In genomic region chr10:79275431-79275851, GRCh38 we compare ENCODE assay signal across 1 cellular context.
TF ChIP-seq lines count a peak whose summit lies in the region.

No MANE protein-coding gene starts in this region.

TF ChIP-seq in SK-N-SH, 30 proteins besides CTCF, POLR2A, EP300 and RAD21 (continued from another document):
- no peak for TF ChIP-seq IRF3 (IDR thresholded peaks at IDR 0.05; ENCODE audit: low read depth, low read length)
- TF ChIP-seq USF1 (IDR thresholded peaks at IDR 0.05; ENCODE audit: borderline replicate concordance, low read depth), result no peak
- no peak for TF ChIP-seq NRF1 (IDR thresholded peaks at IDR 0.05; ENCODE audit: low read depth, low read length)
- no peak for TF ChIP-seq GABPA (IDR thresholded peaks at IDR 0.05; ENCODE audit: low read depth)
- no peak for TF ChIP-seq RCOR1 (IDR thresholded peaks at IDR 0.05; ENCODE audit: low read length)
- TF ChIP-seq SMC3 (IDR thresholded peaks at IDR 0.05; ENCODE audit: low read depth, low read length), result no peak
- TF ChIP-seq FOXJ3 (CRISPR knock-in tag; IDR thresholded peaks at IDR 0.05), result no peak
- no peak for TF ChIP-seq USF2 (IDR thresholded peaks at IDR 0.05; ENCODE audit: borderline replicate concordance, low read depth, low read length)
- TF ChIP-seq TEAD4 (IDR thresholded peaks at IDR 0.05; ENCODE audit: borderline replicate concordance, insufficient read depth), result no peak
- TF ChIP-seq, protein P1, sequence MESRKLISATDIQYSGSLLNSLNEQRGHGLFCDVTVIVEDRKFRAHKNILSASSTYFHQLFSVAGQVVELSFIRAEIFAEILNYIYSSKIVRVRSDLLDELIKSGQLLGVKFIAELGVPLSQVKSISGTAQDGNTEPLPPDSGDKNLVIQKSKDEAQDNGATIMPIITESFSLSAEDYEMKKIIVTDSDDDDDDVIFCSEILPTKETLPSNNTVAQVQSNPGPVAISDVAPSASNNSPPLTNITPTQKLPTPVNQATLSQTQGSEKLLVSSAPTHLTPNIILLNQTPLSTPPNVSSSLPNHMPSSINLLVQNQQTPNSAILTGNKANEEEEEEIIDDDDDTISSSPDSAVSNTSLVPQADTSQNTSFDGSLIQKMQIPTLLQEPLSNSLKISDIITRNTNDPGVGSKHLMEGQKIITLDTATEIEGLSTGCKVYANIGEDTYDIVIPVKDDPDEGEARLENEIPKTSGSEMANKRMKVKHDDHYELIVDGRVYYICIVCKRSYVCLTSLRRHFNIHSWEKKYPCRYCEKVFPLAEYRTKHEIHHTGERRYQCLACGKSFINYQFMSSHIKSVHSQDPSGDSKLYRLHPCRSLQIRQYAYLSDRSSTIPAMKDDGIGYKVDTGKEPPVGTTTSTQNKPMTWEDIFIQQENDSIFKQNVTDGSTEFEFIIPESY (IDR thresholded peaks at IDR 0.05; ENCODE audit: borderline replicate concordance, low read depth), result no peak
TF ChIP-seq in SK-N-SH: peak in this region for 0.
